In the genomic region with DNA sequence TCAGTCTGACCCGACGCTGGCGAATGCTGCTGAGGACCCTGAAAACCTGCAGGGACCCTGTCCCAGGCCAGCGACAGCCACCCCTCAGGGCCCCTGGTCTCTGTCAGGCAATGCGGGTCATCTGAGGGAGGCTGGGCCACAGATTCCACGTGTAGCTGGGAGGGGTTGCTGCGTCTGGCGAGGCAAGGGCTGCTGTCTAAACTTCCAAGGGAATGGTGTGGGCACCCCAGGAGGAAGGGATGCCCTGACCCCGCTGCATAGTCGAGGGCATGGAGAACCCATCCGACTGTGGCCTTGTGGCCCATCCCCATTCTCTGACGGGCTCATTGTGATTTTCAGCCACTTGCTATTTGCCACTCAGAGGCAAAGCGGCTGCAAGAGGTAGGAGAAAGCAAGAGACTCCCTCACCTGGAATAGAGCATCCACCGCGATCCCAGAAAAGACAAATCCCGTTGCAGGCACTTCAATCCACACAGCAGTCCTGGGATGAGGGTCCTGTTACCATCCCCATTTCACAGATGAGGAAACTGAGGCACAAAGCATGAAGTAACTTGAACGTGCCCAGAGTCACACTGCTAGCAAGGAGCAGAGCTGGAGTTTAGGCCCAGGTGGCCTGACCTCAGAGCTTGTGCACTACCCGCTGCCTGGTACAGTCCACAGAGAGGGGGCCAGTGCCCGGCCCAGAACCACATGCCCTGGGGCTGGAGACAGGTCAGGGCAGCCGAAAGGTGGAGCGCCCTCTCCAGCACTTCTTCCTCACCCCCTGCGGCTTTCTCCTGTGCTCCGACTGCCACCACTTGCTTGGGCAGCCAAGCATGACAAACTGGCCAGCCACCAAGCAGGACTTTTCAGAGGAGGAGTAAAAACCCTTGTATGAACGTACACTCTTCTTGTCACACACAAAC, we compare ENCODE assay signal across 8 cellular contexts.
DNase-seq lines count a peak whose midpoint lies in the region; ATAC-seq, FAIRE-seq and TF ChIP-seq lines count a peak whose summit lies in the region.

No MANE protein-coding gene starts in this region.

- no peak overlapping the region for H3K4me3 ChIP-seq in GM06990 (replicated peaks; ENCODE audit: low read depth, low read length)
- H3K4me3 ChIP-seq in H1 (ENCODE audit: extremely low read depth in 1 of 4, insufficient read depth in 2 of 4, low read depth in 3 of 4, low read length in 4 of 4): no peak overlapping the region
- H3K4me3 ChIP-seq in skeletal muscle satellite cell (ENCODE audit: low read length): no peak overlapping the region

- no peak overlapping the region for H3K4ac ChIP-seq in H1 (replicated peaks; ENCODE audit: insufficient read length, low read depth, low read length)

- TF ChIP-seq EP300 in H1 (IDR thresholded peaks at IDR 0.05; ENCODE audit: borderline replicate concordance in 1 of 2, low read depth in 2 of 2, low read length in 2 of 2): no peak

- no peak overlapping the region for H4K8ac ChIP-seq in H1 (ENCODE audit: extremely low read depth, insufficient read depth, low read length)

- ATAC-seq in HG02970 (IDR thresholded peaks at IDR 0.05; ENCODE audit: low FRiP score, unreplicated experiment): no peak
- no peak for ATAC-seq in HG03280 (IDR thresholded peaks at IDR 0.05; ENCODE audit: unreplicated experiment)

- H3K14ac ChIP-seq in H1 (ENCODE audit: insufficient read length): no peak overlapping the region

- H2BK5ac ChIP-seq in H1 (ENCODE audit: low read depth, low read length): no peak overlapping the region; the same call in 1 of the 2 replicates

- H2BK15ac ChIP-seq in H1 (ENCODE audit: low read length): no peak overlapping the region

- FAIRE-seq in H1 (lab: Jason Lieb, UNC): no peak

- CTCF ChIA-PET in H1 (lab: Charles Lee; ENCODE audit: partially characterized antibody): interaction anchor here (0.7 to 8.4 kb wide), 59 partner anchors 7 to 603 kb away, joined by 3 to 120 read pairs (median 6); no protein-coding TSS in a partner anchor

- TF ChIP-seq RAD21 in H1 (IDR thresholded peaks at IDR 0.05 in 1 of 2, conservative IDR thresholded peaks at IDR 0.05 in 1 of 2; ENCODE audit: low read depth in 2 of 2, low read length in 2 of 2): no peak

- no peak overlapping the region for H4K5ac ChIP-seq in H1 (ENCODE audit: insufficient read length, low read depth, low read length)

- DNase-seq in GM06990 (ENCODE audit: extremely low read depth, insufficient read length): peak; percentile 52
- peak; percentile 28 for DNase-seq in NAMALWA (ENCODE audit: low spot score)
- DNase-seq in H1 (ENCODE audit: low read depth in 1 of 2, low spot score in 2 of 2): no peak
- DNase-seq in OCI-M1 (lab: John Stamatoyannopoulos, UW): no peak
- DNase-seq in inferior parietal cortex (ENCODE audit: extremely low spot score): no peak

- H3K9me3 ChIP-seq in H1 (ENCODE audit: insufficient read depth in 2 of 2, low read depth in 1 of 2, low read length in 1 of 2): no peaks in the 10 kb centered on the region
- no peaks in the 10 kb centered on the region for H3K9me3 ChIP-seq in skeletal muscle satellite cell (replicated peaks; ENCODE audit: low read length)

- H3K36me3 ChIP-seq in GM06990 (ENCODE audit: control insufficient read depth, insufficient read depth, low read length) (peaks cover 27% of the 10 kb centered on the region), H1 (ENCODE audit: control insufficient read depth in 2 of 4, insufficient read depth in 4 of 4, low read length in 3 of 4) (no peaks in the 10 kb centered on the region), skeletal muscle satellite cell (ENCODE audit: insufficient read depth, low read length) (peaks cover 85% of the 10 kb centered on the region)

- H2AFZ ChIP-seq in H1 (ENCODE audit: low read length): no peak overlapping the region

- no peak for TF ChIP-seq POLR2A in H1 (IDR thresholded peaks at IDR 0.05; ENCODE audit: control extremely low read depth in 1 of 2, low read depth in 2 of 2, low read length in 2 of 2)

- no peaks in the 10 kb centered on the region for H3K79me1 ChIP-seq in H1 (ENCODE audit: low read depth, low read length)

- H3K56ac ChIP-seq in H1 (replicated peaks; ENCODE audit: insufficient read length, low read depth, low read length): no peak overlapping the region

- H4K91ac ChIP-seq in H1 (replicated peaks; ENCODE audit: insufficient read length, low read length): no peak overlapping the region

- POLR2A ChIA-PET in H1 (lab: Charles Lee; ENCODE audit: partially characterized antibody): interaction anchor here (1.1 to 1.9 kb wide), 8 partner anchors 9 to 142 kb away, joined by 3 to 7 read pairs (median 4); no protein-coding TSS in a partner anchor

- peak; percentile 35 for TF ChIP-seq CTCF in GM06990 (IDR thresholded peaks at IDR 0.05; ENCODE audit: insufficient read depth, low read length, poor library complexity, severe bottlenecking)
- no peak for TF ChIP-seq CTCF in H1 (IDR thresholded peaks at IDR 0.05; ENCODE audit: control extremely low read depth in 1 of 3, insufficient read depth in 1 of 3, low read depth in 1 of 3, low read length in 3 of 3)

- H3K4me1 ChIP-seq in H1 (replicated peaks in 1 of 4; ENCODE audit: control insufficient read depth in 3 of 4, insufficient read depth in 4 of 4, low read length in 3 of 4) (peaks cover 6 to 15% (median 9%) of the 10 kb centered on the region in 4 experiments), skeletal muscle satellite cell (ENCODE audit: control insufficient read depth, insufficient read depth, low read length) (peaks cover 94% of the 10 kb centered on the region)

- peak overlapping the region; percentile 44; the same call in 1 of the 2 replicates for H2BK20ac ChIP-seq in H1 (ENCODE audit: low read length)

- WGBS in H1 (ENCODE audit: extremely low coverage in 1 of 2, insufficient coverage in 1 of 2, insufficient read length in 1 of 2, insufficient replicate concordance in 2 of 2, low coverage in 1 of 2, low lambda C conversion rate in 2 of 2, missing lambda C conversion rate in 1 of 2), 2 experiments: 82% methylated on average over 24 of the region's 24 CpGs; no CpG with 5 or more reads in 1 of the 2 experiments

- no peaks in the 10 kb centered on the region for H3K23me2 ChIP-seq in H1 (ENCODE audit: low read depth, low read length)

- H2AK5ac ChIP-seq in H1 (ENCODE audit: low read depth, low read length): peak overlapping the region; percentile 26; the same call in 1 of the 2 replicates

- H3K9ac ChIP-seq in H1 (replicated peaks in 1 of 4; ENCODE audit: extremely low read depth in 1 of 4, low read depth in 3 of 4, low read length in 3 of 4) (no peak overlapping the region), skeletal muscle satellite cell (ENCODE audit: low read depth, low read length) (peak overlapping the region; percentile 40)

- H3K27me3 ChIP-seq in GM06990 (replicated peaks; ENCODE audit: control insufficient read depth, insufficient read depth, low read length): no peaks in the 10 kb centered on the region
- no peaks in the 10 kb centered on the region for H3K27me3 ChIP-seq in H1 (replicated peaks in 1 of 4; ENCODE audit: control insufficient read depth in 3 of 4, extremely low read depth in 1 of 4, insufficient read depth in 3 of 4, low read length in 3 of 4)
- H3K27me3 ChIP-seq in skeletal muscle satellite cell (ENCODE audit: control insufficient read depth, insufficient read depth, low read length): no peaks in the 10 kb centered on the region

- no peak overlapping the region for H2BK120ac ChIP-seq in H1 (replicated peaks; ENCODE audit: low read depth, low read length)

- H3K18ac ChIP-seq in H1 (ENCODE audit: extremely low read depth, low read length): no peak overlapping the region; the same call in 1 of the 2 replicates

- no peak overlapping the region for H3K23ac ChIP-seq in H1 (ENCODE audit: insufficient read length)

- H2BK12ac ChIP-seq in H1 (ENCODE audit: low read depth, low read length): peak overlapping the region; percentile 84; the same call in 1 of the 2 replicates

- H4K20me1 ChIP-seq in H1 (replicated peaks in 1 of 2; ENCODE audit: control insufficient read depth in 1 of 2, insufficient read depth in 2 of 2, low read length in 2 of 2): no peaks in the 10 kb centered on the region

- H3K4me2 ChIP-seq in H1 (ENCODE audit: insufficient read depth in 1 of 2, low read depth in 2 of 2, low read length in 2 of 2): no peak overlapping the region
- peak overlapping the region; percentile 52 for H3K4me2 ChIP-seq in skeletal muscle satellite cell (ENCODE audit: low read length)

- H3K79me2 ChIP-seq in H1 (ENCODE audit: control insufficient read depth in 1 of 2, insufficient read depth in 2 of 2, low read length in 2 of 2): no peaks in the 10 kb centered on the region

- H3K27ac ChIP-seq in H1 (ENCODE audit: low read depth, low read length): no peak overlapping the region

TF ChIP-seq in H1, 55 proteins besides CTCF, POLR2A, EP300 and RAD21:
- no peak for TF ChIP-seq HDAC2 (IDR thresholded peaks at IDR 0.05; ENCODE audit: borderline replicate concordance in 1 of 2, low read depth in 2 of 2, low read length in 2 of 2)
- no peak for TF ChIP-seq ZNF274 (IDR thresholded peaks at IDR 0.05; ENCODE audit: borderline replicate concordance, extremely low read depth, low read length)
- TF ChIP-seq SIX5 (IDR thresholded peaks at IDR 0.05; ENCODE audit: low read depth, low read length): no peak
- no peak for TF ChIP-seq EGR1 (IDR thresholded peaks at IDR 0.05; ENCODE audit: borderline replicate concordance, low read depth, low read length)
- TF ChIP-seq CBX5 (IDR thresholded peaks at IDR 0.05; ENCODE audit: low read depth, low read length): no peak
- no peak for TF ChIP-seq MAFK (IDR thresholded peaks at IDR 0.05; ENCODE audit: low read depth, low read length)
- no peak for TF ChIP-seq TEAD4 (IDR thresholded peaks at IDR 0.05; ENCODE audit: low read depth, low read length)
- TF ChIP-seq, protein P1, sequence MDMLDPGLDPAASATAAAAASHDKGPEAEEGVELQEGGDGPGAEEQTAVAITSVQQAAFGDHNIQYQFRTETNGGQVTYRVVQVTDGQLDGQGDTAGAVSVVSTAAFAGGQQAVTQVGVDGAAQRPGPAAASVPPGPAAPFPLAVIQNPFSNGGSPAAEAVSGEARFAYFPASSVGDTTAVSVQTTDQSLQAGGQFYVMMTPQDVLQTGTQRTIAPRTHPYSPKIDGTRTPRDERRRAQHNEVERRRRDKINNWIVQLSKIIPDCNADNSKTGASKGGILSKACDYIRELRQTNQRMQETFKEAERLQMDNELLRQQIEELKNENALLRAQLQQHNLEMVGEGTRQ (IDR thresholded peaks at IDR 0.05; ENCODE audit: low read length): no peak
- no peak for TF ChIP-seq TCF12 (IDR thresholded peaks at IDR 0.05; ENCODE audit: low read depth, low read length)
- no peak for TF ChIP-seq ASH2L (IDR thresholded peaks at IDR 0.05; ENCODE audit: low read length)
- TF ChIP-seq SP4 (IDR thresholded peaks at IDR 0.05; ENCODE audit: low read length): no peak
- no peak for TF ChIP-seq TAF1 (IDR thresholded peaks at IDR 0.05; ENCODE audit: low read depth, low read length)

Comparison
In these comparisons a context has a peak if more than half of its experiments do, and no peak if none do; other contexts are left out.
1. DNase-seq: peak in GM06990 (single experiment) and NAMALWA (single experiment); none in H1 (0 of 2), OCI-M1 (single experiment) and inferior parietal cortex (single experiment).